22 cellular contexts compared by ENCODE assay signal in the genomic region with DNA sequence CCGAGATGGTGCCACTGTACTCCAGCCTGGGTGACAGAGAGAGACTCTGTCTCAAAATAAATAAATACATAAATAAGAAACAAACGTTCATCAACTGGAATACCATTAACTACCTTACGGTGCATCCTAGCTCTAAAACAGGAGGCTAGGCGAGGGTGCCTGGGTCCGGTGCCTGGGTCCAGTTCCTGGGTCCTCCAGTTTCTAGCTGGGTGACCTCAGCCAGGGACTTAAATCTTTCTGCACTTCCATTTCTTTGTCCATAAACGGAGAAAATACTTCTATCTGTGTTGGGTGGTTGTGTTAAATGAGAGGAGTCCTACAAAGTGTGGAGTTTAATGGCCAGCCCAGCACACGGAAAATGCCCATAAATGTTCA. TPM values are rescaled to one million over a fixed set of nuclear protein-coding genes. Genes with fewer than 3 reads are reported as not detected.
A peak's percentile ranks its signal among the peaks of the same experiment; 100 is the strongest.
DNase-seq lines count a peak whose midpoint lies in the region; ATAC-seq and TF ChIP-seq lines count a peak whose summit lies in the region.
"Had no signal": no experiment of that assay in that cellular context is flagged by ENCODE, and none has a peak within 500 bp of the region (broad histone marks: within the 10 kb centered on the region; RNA-seq: fewer than 3 reads in every experiment).

No MANE protein-coding gene starts in this region.

- H3K4me2 ChIP-seq in PC-3 (ENCODE audit: low read length) (peak overlapping the region; percentile 37), osteoblast (ENCODE audit: insufficient read depth, low read length) (peak overlapping the region; percentile 80)
- H3K4me2 ChIP-seq: hepatocyte had no signal

- ATAC-seq in PC-3 (no peak), T-helper 17 cell (no peak)
- ATAC-seq: activated CD4-positive, CD25-positive, alpha-beta regulatory T cell treated with anti-CD3 and anti-CD28 coated beads, Interleukin-2, amount 50 U/mL, for 24 hours; activated CD8-positive, alpha-beta memory T cell treated with anti-CD3 and anti-CD28 coated beads, Interleukin-2, amount 10 ng/mL, durations not matched to agents 7 days and 5 days; Right ventricle myocardium inferior had no signal

- BruUV-seq in PC-3 (replicated peaks; lab: Mats Ljungman, UMichigan), result no TSS peak

- H3K79me2 ChIP-seq in PC-3 (ENCODE audit: low read length) (no peaks in the 10 kb centered on the region), osteoblast (ENCODE audit: insufficient read depth, low read length) (no peaks in the 10 kb centered on the region)
- H3K79me2 ChIP-seq: hepatocyte had no signal

- POLR2A ChIA-PET in PC-3 (lab: Charles Lee; ENCODE audit: unreplicated experiment), result interaction anchor here (0.9 to 1.0 kb wide), 2 partner anchors 11 to 16 kb away, joined by 7 to 13 read pairs; no protein-coding TSS in a partner anchor

- intact Hi-C loops in PC-3 (cut with micrococcal nuclease), result loop anchor here (1.0 kb wide), 1 partner anchor 10 kb away; no protein-coding TSS in a partner anchor
- intact Hi-C loops in transverse colon (cut with DNase I; ENCODE audit: low total_unique reads), result no loop called here

- WGBS in transverse colon (ENCODE audit: low coverage in 1 of 2), 2 donors, result 79 to 89% methylated on average over 6 to 7 of the region's 7 CpGs

- DNase-seq in PC-3 (no peak), epithelial cell of prostate (ENCODE audit: low read depth, low spot score) (no peak), osteoblast (ENCODE audit: insufficient read length, low spot score, missing footprints) (no peak), transverse colon (no peak), T-helper 17 cell (no peak), NCI-H1105 treated with DMSO at 0.1 percent for 48 hours (lab: John Stamatoyannopoulos, UW) (no peak)
- no peak for DNase-seq in effector CD8-positive, alpha-beta T cell (lab: John Stamatoyannopoulos, UW)
- no peak for DNase-seq in activated CD8-positive, alpha-beta memory T cell treated with anti-CD3 and anti-CD28 coated beads, Interleukin-2, amount 50 U/mL, for 4 hours
- DNase-seq: activated CD8-positive, alpha-beta memory T cell treated with anti-CD3 and anti-CD28 coated beads, Interleukin-2, amount 10 ng/mL, durations not matched to agents 7 days and 5 days; activated gamma-delta T cell treated with Interleukin-2 at 50 U/mL for 16 hours; Calu3; H9; NK-92 treated with Interleukin-12 subunit alpha and Interleukin-12 subunit beta, amount 100 ng/mL, for 24 hours; stimulated activated CD4-positive, alpha-beta T cell treated with anti-CD3 and anti-CD28 coated beads, Interleukin-4, amount 100 ng/mL, for 1 hour; stimulated activated CD8-positive, alpha-beta memory T cell treated with anti-CD3 and anti-CD28 coated beads, Interleukin-4, amount 100 ng/mL, for 48 hours had no signal

- no peaks in the 10 kb centered on the region for H3K36me3 Mint-ChIP-seq in T-helper 17 cell (ENCODE audit: low read depth)
- H3K36me3 Mint-ChIP-seq: activated CD8-positive, alpha-beta memory T cell treated with anti-CD3 and anti-CD28 coated beads, Interleukin-2, amount 10 ng/mL, durations not matched to agents 7 days and 5 days had no signal

- H3K9me3 ChIP-seq in PC-3 (ENCODE audit: low read length), result no peaks in the 10 kb centered on the region
- no peaks in the 10 kb centered on the region for H3K9me3 ChIP-seq in osteoblast (ENCODE audit: low read depth, low read length)
- no peaks in the 10 kb centered on the region for H3K9me3 ChIP-seq in transverse colon
- no peaks in the 10 kb centered on the region for H3K9me3 ChIP-seq in T-helper 17 cell (ENCODE audit: control insufficient read depth, low read length, poor library complexity, severe bottlenecking)

- H3K27me3 ChIP-seq in PC-3 (ENCODE audit: low read length), result no peaks in the 10 kb centered on the region
- H3K27me3 ChIP-seq in osteoblast (ENCODE audit: insufficient read depth, low read length), result no peaks in the 10 kb centered on the region
- no peaks in the 10 kb centered on the region for H3K27me3 ChIP-seq in transverse colon
- H3K27me3 ChIP-seq: hepatocyte had no signal

- TF ChIP-seq POLR2A in transverse colon (IDR thresholded peaks at IDR 0.05), result no peak

- H4K20me1 ChIP-seq in PC-3 (ENCODE audit: low read length), result no peaks in the 10 kb centered on the region
- no peaks in the 10 kb centered on the region for H4K20me1 ChIP-seq in osteoblast (ENCODE audit: insufficient read depth, low read length)

- in situ Hi-C loops in transverse colon (cut with MboI; ENCODE audit: low pct_ligation_motif_present in 1 of 4, low pct_unique_long_range_greater_than_20kb in 1 of 4, low sequenced_read_pairs in 3 of 4), result no loop called here

- H3K4me1 ChIP-seq in PC-3 (ENCODE audit: insufficient read depth, low read length), result peaks cover 13% of the 10 kb centered on the region
- H3K4me1 ChIP-seq in osteoblast (ENCODE audit: insufficient read depth, low read length), result peaks cover 20% of the 10 kb centered on the region
- H3K4me1 ChIP-seq in transverse colon, result peaks cover 0 to 12% (median 7%) of the 10 kb centered on the region in 4 donors

- H2AFZ ChIP-seq in PC-3 (ENCODE audit: low read length), result no peak overlapping the region
- H2AFZ ChIP-seq in osteoblast (ENCODE audit: low read length), result peak overlapping the region; percentile 42
- H2AFZ ChIP-seq: hepatocyte had no signal

- H3K4me1 Mint-ChIP-seq in T-helper 17 cell, result peaks cover 18% of the 10 kb centered on the region
- H3K4me1 Mint-ChIP-seq: activated CD8-positive, alpha-beta memory T cell treated with anti-CD3 and anti-CD28 coated beads, Interleukin-2, amount 10 ng/mL, durations not matched to agents 7 days and 5 days had no signal

- no peak overlapping the region for H3K4me3 Mint-ChIP-seq in T-helper 17 cell
- H3K4me3 Mint-ChIP-seq: activated CD8-positive, alpha-beta memory T cell treated with anti-CD3 and anti-CD28 coated beads, Interleukin-2, amount 10 ng/mL, durations not matched to agents 7 days and 5 days; H9; T-helper 2 cell treated with Interferon-gamma antibody and Interleukin-4, amounts not matched to agents 5 μg/mL and 100 μg/mL, for 36 hours had no signal

- no peaks in the 10 kb centered on the region for H3K27me3 Mint-ChIP-seq in T-helper 17 cell
- H3K27me3 Mint-ChIP-seq: activated CD8-positive, alpha-beta memory T cell treated with anti-CD3 and anti-CD28 coated beads, Interleukin-2, amount 10 ng/mL, durations not matched to agents 7 days and 5 days had no signal

- H3K4me3 ChIP-seq in PC-3 (ENCODE audit: low read length) (no peak overlapping the region), osteoblast (ENCODE audit: insufficient read depth, low read length) (no peak overlapping the region), transverse colon (no peak overlapping the region)
- H3K4me3 ChIP-seq: hepatocyte had no signal

- no peaks in the 10 kb centered on the region for H3K9me2 ChIP-seq in PC-3 (replicated peaks; ENCODE audit: low read length)

- H3F3A ChIP-seq in PC-3 (ENCODE audit: low read length, unreplicated experiment), result no peaks in the 10 kb centered on the region

- H3K9ac ChIP-seq in PC-3 (ENCODE audit: low read length), result no peak overlapping the region

- no peak for TF ChIP-seq EP300 in transverse colon (IDR thresholded peaks at IDR 0.05; ENCODE audit: low read depth)

- H3K27ac Mint-ChIP-seq in T-helper 17 cell, result no peak overlapping the region
- H3K27ac Mint-ChIP-seq: activated CD8-positive, alpha-beta memory T cell treated with anti-CD3 and anti-CD28 coated beads, Interleukin-2, amount 10 ng/mL, durations not matched to agents 7 days and 5 days; H9; T-helper 2 cell treated with Interferon-gamma antibody and Interleukin-4, amounts not matched to agents 5 μg/mL and 100 μg/mL, for 36 hours had no signal

- peak overlapping the region; percentile 17 for H3K27ac ChIP-seq in PC-3 (ENCODE audit: low read length)
- peak overlapping the region; percentile 88 for H3K27ac ChIP-seq in epithelial cell of prostate
- H3K27ac ChIP-seq in osteoblast (ENCODE audit: low read depth, low read length), result peak overlapping the region; percentile 89
- peak overlapping the region; percentile 69 to 76 (median 76) for H3K27ac ChIP-seq in transverse colon
- H3K27ac ChIP-seq: hepatocyte had no signal

- CTCF ChIA-PET in PC-3 (lab: Charles Lee), result interaction anchor here (0.9 to 1.3 kb wide), 2 partner anchors 9 to 50 kb away, joined by 3 to 5 read pairs; no protein-coding TSS in a partner anchor

- H3K36me3 ChIP-seq in PC-3 (ENCODE audit: low read depth, low read length), result no peaks in the 10 kb centered on the region
- no peaks in the 10 kb centered on the region for H3K36me3 ChIP-seq in osteoblast (ENCODE audit: insufficient read depth, low read length)
- H3K36me3 ChIP-seq in transverse colon, result no peaks in the 10 kb centered on the region

- no peak for TF ChIP-seq CTCF in PC-3 (conservative IDR thresholded peaks at IDR 0.05; ENCODE audit: low read depth, low read length)
- TF ChIP-seq CTCF in osteoblast (IDR thresholded peaks at IDR 0.05; ENCODE audit: extremely low read depth, low read depth, low read length), result no peak
- no peak for TF ChIP-seq CTCF in transverse colon (IDR thresholded peaks at IDR 0.05)

RNA-seq across cellular contexts. Expression of gene RFX2, which starts 34.0 kb away (rescaled TPM):
- total RNA-seq in PC-3 (2014; rRNA removed) (10.5 and 11.3 TPM in 2 replicates), osteoblast (3.8 and 6.2 TPM in 2 replicates), transverse colon (10 to 100 TPM in 2 of 4 donors, 1 to 10 TPM in 2; 6.1 to 57.5 (median 11.8) TPM), T-helper 17 cell (10 to 100 TPM in 1 of 2 donors, 1 to 10 TPM in 1; 9.0 to 23.3 TPM)

RNA-seq across cellular contexts. Expression of gene ACSBG2, which starts 59.2 kb away (rescaled TPM):
- total RNA-seq in PC-3 (2014; rRNA removed) (not detected in 2 replicates), osteoblast (not detected in 2 replicates), transverse colon (not detected), T-helper 17 cell (not detected)
- total RNA-seq: activated CD8-positive, alpha-beta memory T cell treated with anti-CD3 and anti-CD28 coated beads, Interleukin-2, amount 10 ng/mL, durations not matched to agents 7 days and 5 days; Calu3; dermis microvascular lymphatic vessel endothelial cell; G401; H9; hepatocyte; Right ventricle myocardium inferior; urinary bladder had no signal

Comparison
In these comparisons a context has a peak if more than half of its experiments do, and no peak if none do; other contexts are left out.
1. H3K27ac ChIP-seq: peak in every context shown above with its lines; median percentile 89 in osteoblast; 88 in epithelial cell of prostate; 76 in transverse colon; 17 in PC-3.